In genomic region chr6:26659042-26659359, GRCh38 we compare ENCODE assay signal across 8 cellular contexts. TPM values are rescaled to one million over a fixed set of nuclear protein-coding genes. Genes with fewer than 3 reads are reported as not detected.
DNase-seq lines count a peak whose midpoint lies in the region; ATAC-seq and TF ChIP-seq lines count a peak whose summit lies in the region.

No MANE protein-coding gene starts in this region.

- peak overlapping the region; percentile 99 for H2AFZ ChIP-seq in mammary epithelial cell (ENCODE audit: low read depth, low read length)

- H3K27ac ChIP-seq in left ventricle myocardium inferior (replicated peaks) (peak overlapping the region; percentile 90), mammary epithelial cell (ENCODE audit: insufficient read depth, low read depth, low read length) (peak overlapping the region; percentile 38), mesodermal cell (ENCODE audit: low read depth, low read length, severe bottlenecking) (peak overlapping the region; percentile 47), vagina (peak overlapping the region; percentile 79)

- H3K79me2 ChIP-seq in mammary epithelial cell (ENCODE audit: insufficient read depth, low read length), result peaks cover 41% of the 10 kb centered on the region

- intact Hi-C loops in left ventricle myocardium inferior (cut with micrococcal nuclease), result no loop called here
- intact Hi-C loops in left cardiac atrium (cut with DNase I), result no loop called here
- intact Hi-C loops in mammary epithelial cell (cut with micrococcal nuclease), result no loop called here
- intact Hi-C loops in vagina (cut with DNase I), result no loop called here

- H3K9me3 ChIP-seq in left ventricle myocardium inferior (replicated peaks) (no peaks in the 10 kb centered on the region), mammary epithelial cell (replicated peaks; ENCODE audit: insufficient read depth, low read length) (no peaks in the 10 kb centered on the region), mesodermal cell (ENCODE audit: control insufficient read depth, low read length) (no peaks in the 10 kb centered on the region), vagina (no peaks in the 10 kb centered on the region)

- TSS peak; percentile 36 for BruUV-seq in mammary epithelial cell (replicated peaks; lab: Mats Ljungman, UMichigan)

- peak overlapping the region; percentile 55 for H3K9ac ChIP-seq in mammary epithelial cell (ENCODE audit: insufficient read depth, low read length)

- in situ Hi-C loops in mammary epithelial cell (cut with MboI; ENCODE audit: low sequenced_read_pairs in 2 of 2), result no loop called here

- DNase-seq in left ventricle myocardium inferior (no peak), left cardiac atrium (no peak), mammary epithelial cell (peak; percentile 16), vagina (ENCODE audit: extremely low spot score in 2 of 2) (no peak), amygdala (lab: John Stamatoyannopoulos, UW) (no peak)
- no peak for DNase-seq in activated CD4-positive, CD25-positive, alpha-beta regulatory T cell treated with anti-CD3 and anti-CD28 coated beads, Interleukin-2, amount 50 U/mL, for 72 hours
- no peak for DNase-seq in activated CD4-positive, alpha-beta T cell treated with anti-CD3 and anti-CD28 coated beads for 48 hours

- H3K27me3 ChIP-seq in left ventricle myocardium inferior (ENCODE audit: low read depth), result peaks cover 13% of the 10 kb centered on the region
- peaks cover 4% of the 10 kb centered on the region for H3K27me3 ChIP-seq in mammary epithelial cell (ENCODE audit: insufficient read depth, low read length)
- no peaks in the 10 kb centered on the region for H3K27me3 ChIP-seq in vagina

- WGBS in mammary epithelial cell (ENCODE audit: low coverage, missing lambda C conversion rate), result 22% methylated on average over 4 of the region's 7 CpGs
- WGBS in mesodermal cell (ENCODE audit: insufficient coverage in 2 of 2), 2 experiments, result 6% methylated on average over 5 of the region's 7 CpGs; no CpG with 5 or more reads in 1 of the 2 experiments

- CTCF ChIA-PET in mammary epithelial cell (lab: Charles Lee; ENCODE audit: low non-redundant PET), result no interaction called here

- H3K4me3 ChIP-seq in left ventricle myocardium inferior (peak overlapping the region; percentile 89), mammary epithelial cell (replicated peaks in 1 of 3; ENCODE audit: insufficient read depth in 1 of 3, low read depth in 2 of 3, low read length in 3 of 3) (peak overlapping the region; percentile 70 to 90 (median 71)), mesodermal cell (ENCODE audit: extremely low read depth, insufficient read depth, low read length, poor library complexity, severe bottlenecking) (peak overlapping the region; percentile 62), vagina (peak overlapping the region; percentile 48 to 59)

- H3K4me1 ChIP-seq in left ventricle myocardium inferior (peaks cover 48% of the 10 kb centered on the region), mammary epithelial cell (ENCODE audit: insufficient read depth, low read length) (peaks cover 10% of the 10 kb centered on the region), mesodermal cell (ENCODE audit: control insufficient read depth, insufficient read depth, low read length, poor library complexity, severe bottlenecking) (no peaks in the 10 kb centered on the region), vagina (peaks cover 39% of the 10 kb centered on the region)

- H3K4me2 ChIP-seq in mammary epithelial cell (ENCODE audit: insufficient read depth, low read depth, low read length), result peak overlapping the region; percentile 82

- TF ChIP-seq CTCF in left ventricle myocardium inferior (IDR thresholded peaks at IDR 0.05; ENCODE audit: borderline replicate concordance) (no peak), mammary epithelial cell (conservative IDR thresholded peaks at IDR 0.05 in 1 of 2, IDR thresholded peaks at IDR 0.05 in 1 of 2; ENCODE audit: extremely low read depth in 1 of 2, insufficient read depth in 1 of 2, low read depth in 1 of 2, low read length in 2 of 2) (no peak), vagina (IDR thresholded peaks at IDR 0.05) (no peak)

- no peak for TF ChIP-seq POLR2A in vagina (IDR thresholded peaks at IDR 0.05)

- H4K20me1 ChIP-seq in mammary epithelial cell (ENCODE audit: insufficient read depth, low read length), result no peaks in the 10 kb centered on the region

- peaks cover 28% of the 10 kb centered on the region for H3K36me3 ChIP-seq in left ventricle myocardium inferior
- H3K36me3 ChIP-seq in mammary epithelial cell (ENCODE audit: insufficient read depth, low read length), result peaks cover 5% of the 10 kb centered on the region
- H3K36me3 ChIP-seq in mesodermal cell (ENCODE audit: control insufficient read depth, insufficient read depth, low read length), result peaks cover 42% of the 10 kb centered on the region
- peaks cover 0 to under 1% of the 10 kb centered on the region in 2 donors for H3K36me3 ChIP-seq in vagina

- no peak for ATAC-seq in left cardiac atrium

- dilution Hi-C loops in mammary epithelial cell (cut with HindIII; ENCODE audit: low sequenced_read_pairs), result no loop called here

RNA-seq across cellular contexts. Expression of gene ZNF322, which starts 0.5 kb away (rescaled TPM):
- 12.9 TPM for total RNA-seq in left ventricle myocardium inferior
- 10 to 100 TPM; 15.5 to 16.6 TPM for total RNA-seq in left cardiac atrium
- 10 to 100 TPM; 14.3 to 17.8 TPM for total RNA-seq in mammary epithelial cell
- polyA plus RNA-seq in mammary epithelial cell, result 3.6 TPM
- 10.0 TPM for polyA minus RNA-seq in mammary epithelial cell
- 26.8 TPM for polyA plus RNA-seq in mesodermal cell (2013, experiment 1 of 2)
- 27.2 TPM for polyA plus RNA-seq in mesodermal cell (2013, experiment 2 of 2)
- 11.5 TPM for total RNA-seq in vagina

Comparison
In these comparisons a context has a peak if more than half of its experiments do, and no peak if none do; other contexts are left out.
1. H3K27ac ChIP-seq: peak in every context shown above with its lines; median percentile 90 in left ventricle myocardium inferior; 79 in vagina; 47 in mesodermal cell; 38 in mammary epithelial cell.